In genomic region chr9:117120061-117120460, GRCh38 we compare ENCODE assay signal across 17 cellular contexts.
DNase-seq lines count a peak whose midpoint lies in the region; ATAC-seq and TF ChIP-seq lines count a peak whose summit lies in the region.
"Had no signal": no experiment of that assay in that cellular context is flagged by ENCODE, and none has a peak within 500 bp of the region (broad histone marks: within the 10 kb centered on the region; RNA-seq: fewer than 3 reads in every experiment).

No MANE protein-coding gene starts in this region.

- no peak overlapping the region for H2AK5ac ChIP-seq in trophoblast cell (ENCODE audit: low read length)

- no peaks in the 10 kb centered on the region for H3K36me3 ChIP-seq in trophoblast cell (ENCODE audit: control insufficient read depth in 1 of 2, insufficient read depth in 2 of 2, low read length in 2 of 2)
- no peaks in the 10 kb centered on the region for H3K36me3 ChIP-seq in gastrocnemius medialis
- H3K36me3 ChIP-seq: BLaER1 had no signal

- H3K79me1 ChIP-seq in trophoblast cell (ENCODE audit: low read length): no peaks in the 10 kb centered on the region

- POLR2A ChIA-PET in CD4-positive, alpha-beta T cell (lab: Charles Lee): no interaction called here

- H4K8ac ChIP-seq in trophoblast cell (ENCODE audit: low read depth, low read length): no peak overlapping the region

- no peak overlapping the region for H2BK12ac ChIP-seq in trophoblast cell (ENCODE audit: low read length)

- no peaks in the 10 kb centered on the region for H3K79me2 ChIP-seq in trophoblast cell (ENCODE audit: control insufficient read depth, insufficient read depth, low read length, poor library complexity)

- H2AFZ ChIP-seq in trophoblast cell (ENCODE audit: insufficient read depth, low read length, poor library complexity): no peak overlapping the region

- no peak overlapping the region for H4K12ac ChIP-seq in trophoblast cell (ENCODE audit: low read depth, low read length)

- H3K18ac ChIP-seq in trophoblast cell (ENCODE audit: low read length): no peak overlapping the region

- no peak overlapping the region for H3K4me3 Mint-ChIP-seq in CD4-positive, alpha-beta T cell

- H2BK120ac ChIP-seq in trophoblast cell (ENCODE audit: insufficient read depth, low read length, poor library complexity): no peak overlapping the region

- WGBS in trophoblast cell (ENCODE audit: extremely low coverage, insufficient coverage, insufficient read length): no CpG with 5 or more reads among the region's 2 CpGs

- H3K4me2 ChIP-seq in trophoblast cell (ENCODE audit: low read length): no peak overlapping the region
- H3K4me2 ChIP-seq: BLaER1 had no signal

- in situ Hi-C loops in gastrocnemius medialis (cut with MboI; ENCODE audit: low sequenced_read_pairs in 4 of 4): no loop called here

- H4K91ac ChIP-seq in trophoblast cell (ENCODE audit: low read depth, low read length): no peak overlapping the region

- H3K4me1 ChIP-seq in trophoblast cell (ENCODE audit: control insufficient read depth in 1 of 2, insufficient read depth in 2 of 2, low read length in 2 of 2): no peaks in the 10 kb centered on the region
- H3K4me1 ChIP-seq in gastrocnemius medialis: no peaks in the 10 kb centered on the region

- H3K9ac ChIP-seq in trophoblast cell (ENCODE audit: low read length): no peak overlapping the region
- H3K9ac ChIP-seq: BLaER1 had no signal

- H3K27ac ChIP-seq in trophoblast cell (ENCODE audit: low read depth, low read length) (no peak overlapping the region), gastrocnemius medialis (no peak overlapping the region)
- H3K27ac ChIP-seq in CD4-positive, alpha-beta T cell (ENCODE audit: low read depth, low read length): no peak overlapping the region
- H3K27ac ChIP-seq: BLaER1 had no signal

- ATAC-seq in CD4-positive, alpha-beta T cell (ENCODE audit: poor library complexity): no peak
- ATAC-seq in gastrocnemius medialis: no peak

- no peak overlapping the region for H3K14ac ChIP-seq in trophoblast cell (ENCODE audit: low read length)

- H3K27me3 ChIP-seq in trophoblast cell (ENCODE audit: insufficient read depth, low read length) (no peaks in the 10 kb centered on the region), gastrocnemius medialis (no peaks in the 10 kb centered on the region)
- no peaks in the 10 kb centered on the region for H3K27me3 ChIP-seq in CD4-positive, alpha-beta T cell (ENCODE audit: control insufficient read depth, insufficient read depth, low read length)
- H3K27me3 ChIP-seq: BLaER1 had no signal

- H3K9me3 ChIP-seq in trophoblast cell (ENCODE audit: insufficient read depth, low read depth, low read length) (no peaks in the 10 kb centered on the region), gastrocnemius medialis (no peaks in the 10 kb centered on the region)
- H3K9me3 ChIP-seq in CD4-positive, alpha-beta T cell (ENCODE audit: control insufficient read depth, low read length): no peaks in the 10 kb centered on the region

- H3K4me3 ChIP-seq in epithelial cell of esophagus (ENCODE audit: low read length): no peak overlapping the region
- H3K4me3 ChIP-seq in trophoblast cell (ENCODE audit: low read depth, low read length): no peak overlapping the region
- H3K4me3 ChIP-seq in gastrocnemius medialis: no peak overlapping the region
- H3K4me3 ChIP-seq: BLaER1 had no signal

- no peaks in the 10 kb centered on the region for H3K4me1 Mint-ChIP-seq in CD4-positive, alpha-beta T cell (ENCODE audit: low read depth)

- H3K23ac ChIP-seq in trophoblast cell (ENCODE audit: low read length): no peak overlapping the region

- DNase-seq in A172 (ENCODE audit: low spot score): peak; percentile 9
- peak; percentile 29 for DNase-seq in M059J (ENCODE audit: low read depth)
- DNase-seq in epithelial cell of esophagus (ENCODE audit: low read depth): peak; percentile 86
- DNase-seq in trophoblast cell: peak; percentile 24 to 66
- DNase-seq in CD4-positive, alpha-beta T cell: no peak
- DNase-seq in gastrocnemius medialis: no peak
- DNase-seq in ecto neural progenitor cell (ENCODE audit: low spot score): no peak
- DNase-seq in H4 (ENCODE audit: low spot score): no peak
- DNase-seq: 8988T, DMS 273 treated with DMSO at 0.1 percent for 48 hours, NCI-H1417 treated with DMSO at 0.1 percent for 48 hours, NCI-H1930, NCI-H2171, NCI-H446, NCI-H69, SW 1271 had no signal

- TF ChIP-seq CTCF in epithelial cell of esophagus (IDR thresholded peaks at IDR 0.05; ENCODE audit: insufficient read depth, low read depth, low read length, missing control alignments) (no peak), gastrocnemius medialis (IDR thresholded peaks at IDR 0.05 in 4 of 5, conservative IDR thresholded peaks at IDR 0.05 in 1 of 5) (no peak)
- TF ChIP-seq CTCF in CD4-positive, alpha-beta T cell (IDR thresholded peaks at IDR 0.05): no peak

- TF ChIP-seq POLR2A in gastrocnemius medialis (IDR thresholded peaks at IDR 0.05): no peak

- intact Hi-C loops in CD4-positive, alpha-beta T cell (cut with DNase I, micrococcal nuclease): no loop called here
- intact Hi-C loops in gastrocnemius medialis (cut with DNase I; ENCODE audit: low total_unique reads): no loop called here

- no peaks in the 10 kb centered on the region for H3K27me3 Mint-ChIP-seq in CD4-positive, alpha-beta T cell

- H3K36me3 Mint-ChIP-seq in CD4-positive, alpha-beta T cell (ENCODE audit: low read depth): no peaks in the 10 kb centered on the region

- CTCF ChIA-PET in CD4-positive, alpha-beta T cell (lab: Charles Lee): no interaction called here

- no peak overlapping the region for H3K27ac Mint-ChIP-seq in CD4-positive, alpha-beta T cell

- H3K4ac ChIP-seq in trophoblast cell (ENCODE audit: low read depth, low read length): no peak overlapping the region

- H2BK5ac ChIP-seq in trophoblast cell (ENCODE audit: low read depth, low read length, poor library complexity): no peak overlapping the region

- peaks cover 10% of the 10 kb centered on the region for H3K9me3 Mint-ChIP-seq in CD4-positive, alpha-beta T cell

Comparison
In these comparisons a context has a peak if more than half of its experiments do, and no peak if none do; other contexts are left out.
1. DNase-seq: peak in A172 (single experiment), M059J (single experiment), epithelial cell of esophagus (single experiment) and trophoblast cell (2 of 2); none in CD4-positive, alpha-beta T cell (0 of 10), gastrocnemius medialis (0 of 2), ecto neural progenitor cell (single experiment) and H4 (single experiment).